In the genomic region with DNA sequence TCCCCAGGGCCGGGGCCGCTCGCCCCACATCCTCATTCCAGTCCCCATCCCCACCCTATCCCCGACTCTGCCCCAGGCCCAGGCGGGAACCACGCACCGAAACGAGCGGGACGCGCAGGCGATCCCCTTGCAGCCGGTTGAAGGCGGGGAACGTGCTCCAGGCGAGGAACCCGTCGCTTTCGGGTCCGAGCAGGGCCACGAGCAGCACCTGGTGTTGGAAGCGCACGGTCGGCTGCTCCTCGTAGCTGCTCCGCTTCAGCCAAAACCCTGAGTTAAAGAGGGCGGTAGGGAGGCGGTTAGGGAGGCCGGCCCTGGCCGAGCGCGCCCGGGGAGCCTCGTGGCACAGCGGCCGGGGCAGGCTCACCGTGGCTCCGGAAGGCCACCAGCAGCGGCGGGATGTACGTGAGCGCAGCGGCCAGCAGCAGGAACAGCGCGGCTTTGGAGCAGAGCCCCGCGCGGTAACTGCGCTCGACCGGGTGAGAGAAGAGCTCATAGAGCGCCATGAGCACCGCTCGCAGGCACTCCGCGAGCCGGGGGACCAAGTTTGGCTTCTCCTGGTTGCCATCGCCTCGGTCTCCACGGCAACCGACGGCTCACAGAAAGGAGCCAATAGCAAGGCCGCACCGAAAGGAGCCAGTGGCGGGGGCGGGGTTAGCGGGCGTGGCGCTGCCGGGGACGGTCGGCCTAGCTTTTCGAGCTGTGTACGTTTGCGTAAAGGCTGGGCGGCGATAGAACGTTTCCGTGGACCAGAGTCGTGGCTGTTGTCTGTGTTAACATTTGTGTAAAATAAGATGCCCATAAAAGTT, we compare ENCODE assay signal across 1 cellular context.
TF ChIP-seq lines count a peak whose summit lies in the region.

A gene with protein sequence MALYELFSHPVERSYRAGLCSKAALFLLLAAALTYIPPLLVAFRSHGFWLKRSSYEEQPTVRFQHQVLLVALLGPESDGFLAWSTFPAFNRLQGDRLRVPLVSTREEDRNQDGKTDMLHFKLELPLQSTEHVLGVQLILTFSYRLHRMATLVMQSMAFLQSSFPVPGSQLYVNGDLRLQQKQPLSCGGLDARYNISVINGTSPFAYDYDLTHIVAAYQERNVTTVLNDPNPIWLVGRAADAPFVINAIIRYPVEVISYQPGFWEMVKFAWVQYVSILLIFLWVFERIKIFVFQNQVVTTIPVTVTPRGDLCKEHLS (minus strand): TSS at position 546 of the 806 bp plus-strand sequence. CDS start 43 bp downstream, at position 503.

TF ChIP-seq in GM12878, 131 proteins besides CTCF, POLR2A, EP300 and RAD21 (continued from another document):
- no peak; the same call in 1 of the 2 replicates for TF ChIP-seq TAF1 (IDR thresholded peaks at IDR 0.05; ENCODE audit: borderline replicate concordance, low read depth, low read length)
- TF ChIP-seq, protein P1, sequence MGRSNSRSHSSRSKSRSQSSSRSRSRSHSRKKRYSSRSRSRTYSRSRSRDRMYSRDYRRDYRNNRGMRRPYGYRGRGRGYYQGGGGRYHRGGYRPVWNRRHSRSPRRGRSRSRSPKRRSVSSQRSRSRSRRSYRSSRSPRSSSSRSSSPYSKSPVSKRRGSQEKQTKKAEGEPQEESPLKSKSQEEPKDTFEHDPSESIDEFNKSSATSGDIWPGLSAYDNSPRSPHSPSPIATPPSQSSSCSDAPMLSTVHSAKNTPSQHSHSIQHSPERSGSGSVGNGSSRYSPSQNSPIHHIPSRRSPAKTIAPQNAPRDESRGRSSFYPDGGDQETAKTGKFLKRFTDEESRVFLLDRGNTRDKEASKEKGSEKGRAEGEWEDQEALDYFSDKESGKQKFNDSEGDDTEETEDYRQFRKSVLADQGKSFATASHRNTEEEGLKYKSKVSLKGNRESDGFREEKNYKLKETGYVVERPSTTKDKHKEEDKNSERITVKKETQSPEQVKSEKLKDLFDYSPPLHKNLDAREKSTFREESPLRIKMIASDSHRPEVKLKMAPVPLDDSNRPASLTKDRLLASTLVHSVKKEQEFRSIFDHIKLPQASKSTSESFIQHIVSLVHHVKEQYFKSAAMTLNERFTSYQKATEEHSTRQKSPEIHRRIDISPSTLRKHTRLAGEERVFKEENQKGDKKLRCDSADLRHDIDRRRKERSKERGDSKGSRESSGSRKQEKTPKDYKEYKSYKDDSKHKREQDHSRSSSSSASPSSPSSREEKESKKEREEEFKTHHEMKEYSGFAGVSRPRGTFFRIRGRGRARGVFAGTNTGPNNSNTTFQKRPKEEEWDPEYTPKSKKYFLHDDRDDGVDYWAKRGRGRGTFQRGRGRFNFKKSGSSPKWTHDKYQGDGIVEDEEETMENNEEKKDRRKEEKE (IDR thresholded peaks at IDR 0.05), result no peak
- TF ChIP-seq RB1 (IDR thresholded peaks at IDR 0.05; ENCODE audit: borderline replicate concordance), result 0 out of 2 replicates have a peak, but pooled peaks have one; percentile 12
- TF ChIP-seq DPF2 (IDR thresholded peaks at IDR 0.05), result 0 out of 2 replicates have a peak, but pooled peaks have one; percentile 21
- peak; percentile 99 for TF ChIP-seq MXI1 (IDR thresholded peaks at IDR 0.05; ENCODE audit: low read depth, low read length)
- TF ChIP-seq MEF2B (IDR thresholded peaks at IDR 0.05; ENCODE audit: partially characterized antibody, poor library complexity, severe bottlenecking), result peak; percentile 60
- TF ChIP-seq, protein P2, sequence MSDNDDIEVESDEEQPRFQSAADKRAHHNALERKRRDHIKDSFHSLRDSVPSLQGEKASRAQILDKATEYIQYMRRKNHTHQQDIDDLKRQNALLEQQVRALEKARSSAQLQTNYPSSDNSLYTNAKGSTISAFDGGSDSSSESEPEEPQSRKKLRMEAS (IDR thresholded peaks at IDR 0.05; ENCODE audit: low read depth, low read length), result peak; percentile 82
- TF ChIP-seq LARP7 (IDR thresholded peaks at IDR 0.05), result peak; percentile 84; the same call in 1 of the 2 replicates
TF ChIP-seq in GM12878: peak in this region for 28.
